ENCODE assay signal across 7 cellular contexts in genomic region chr11:61204504-61205059, GRCh38. TPM values are rescaled to one million over a fixed set of nuclear protein-coding genes. Genes with fewer than 3 reads are reported as not detected.
"Had no signal": no experiment of that assay in that cellular context is flagged by ENCODE, and none has a peak within 500 bp of the region (broad histone marks: within the 10 kb centered on the region; RNA-seq: fewer than 3 reads in every experiment).

No MANE protein-coding gene starts in this region.

RNA-seq across cellular contexts. Expression of gene PGA3, which starts 1.3 kb away (rescaled TPM):
- total RNA-seq: HT-29, MCF 10A, NCI-H460, OCI-LY7, PC-3, SK-MEL-5 had no signal
- polyA plus RNA-seq: SK-N-SH had no signal

RNA-seq across cellular contexts. Expression of gene PGA4, which starts 17.6 kb away (rescaled TPM):
- total RNA-seq: HT-29, MCF 10A, NCI-H460, OCI-LY7, PC-3, SK-MEL-5 had no signal
- polyA plus RNA-seq: SK-N-SH had no signal

RNA-seq across cellular contexts. Expression of gene PGA5, which starts 36.4 kb away (rescaled TPM):
- total RNA-seq: HT-29, MCF 10A, NCI-H460, OCI-LY7, PC-3, SK-MEL-5 had no signal
- polyA plus RNA-seq: SK-N-SH had no signal
